22 cellular contexts compared by ENCODE assay signal in genomic region chr4:3246458-3247398, GRCh38. TPM values are rescaled to one million over a fixed set of nuclear protein-coding genes. Genes with fewer than 3 reads are reported as not detected.
DNase-seq lines count a peak whose midpoint lies in the region; ATAC-seq, FAIRE-seq and TF ChIP-seq lines count a peak whose summit lies in the region.
"Had no signal": no experiment of that assay in that cellular context is flagged by ENCODE, and none has a peak within 500 bp of the region (broad histone marks: within the 10 kb centered on the region; RNA-seq: fewer than 3 reads in every experiment).

No MANE protein-coding gene starts in this region.

- H4K8ac ChIP-seq in neuronal stem cell (ENCODE audit: low read depth, low read length) = no peak overlapping the region

- peak overlapping the region; percentile 25 for H3K27ac Mint-ChIP-seq in activated CD4-positive, alpha-beta T cell treated with anti-CD3 and anti-CD28 coated beads, Interleukin-2, amount 10 ng/mL, durations not matched to agents 7 days and 5 days
- H3K27ac Mint-ChIP-seq in activated CD4-positive, alpha-beta T cell treated with anti-CD3 and anti-CD28 coated beads, Interleukin-2, amount 10 ng/mL, durations not matched to agents 24 days and 14 days = no peak overlapping the region
- H3K27ac Mint-ChIP-seq in dendritic cell treated with granulocyte-macrophage colony-stimulating factor and Interleukin-4, amounts not matched to agents 40 ng/mL and 50 ng/mL, for 4 days = peak overlapping the region; percentile 50
- no peak overlapping the region for H3K27ac Mint-ChIP-seq in CD4-positive, alpha-beta T cell
- H3K27ac Mint-ChIP-seq: activated B cell treated with CpG ODN at 0.5 μM for 24 hours, T-cell had no signal

- no peak for FAIRE-seq in RCC 7860 (lab: Jason Lieb, UNC)
- FAIRE-seq: keratinocyte had no signal

- no peak overlapping the region for H3K14ac ChIP-seq in neuronal stem cell (ENCODE audit: low read length)

- no peak overlapping the region for H2BK12ac ChIP-seq in neuronal stem cell (ENCODE audit: low read length)

- WGBS in neuronal stem cell (ENCODE audit: extremely low coverage in 2 of 2, insufficient read length in 2 of 2, insufficient replicate concordance in 1 of 2), 2 donors = no CpG with 5 or more reads among the region's 16 CpGs

- H3K4me3 ChIP-seq in LNCaP clone FGC (ENCODE audit: low read depth, low read length) (no peak overlapping the region), neuronal stem cell (ENCODE audit: low read length in 2 of 2) (no peak overlapping the region)
- H3K4me3 ChIP-seq: ascending aorta, esophagus squamous epithelium, tibial nerve had no signal

- H3K18ac ChIP-seq in neuronal stem cell (ENCODE audit: low read length) = peak overlapping the region; percentile 66

- H3K27me3 Mint-ChIP-seq in activated CD4-positive, alpha-beta T cell treated with anti-CD3 and anti-CD28 coated beads, Interleukin-2, amount 10 ng/mL, durations not matched to agents 7 days and 5 days = no peaks in the 10 kb centered on the region
- no peaks in the 10 kb centered on the region for H3K27me3 Mint-ChIP-seq in activated CD4-positive, alpha-beta T cell treated with anti-CD3 and anti-CD28 coated beads, Interleukin-2, amount 10 ng/mL, durations not matched to agents 24 days and 14 days
- no peaks in the 10 kb centered on the region for H3K27me3 Mint-ChIP-seq in dendritic cell treated with granulocyte-macrophage colony-stimulating factor and Interleukin-4, amounts not matched to agents 40 ng/mL and 50 ng/mL, for 4 days
- H3K27me3 Mint-ChIP-seq in CD4-positive, alpha-beta T cell = no peaks in the 10 kb centered on the region
- H3K27me3 Mint-ChIP-seq: activated B cell treated with CpG ODN at 0.5 μM for 24 hours, T-cell had no signal

- H3K36me3 Mint-ChIP-seq in activated CD4-positive, alpha-beta T cell treated with anti-CD3 and anti-CD28 coated beads, Interleukin-2, amount 10 ng/mL, durations not matched to agents 7 days and 5 days (ENCODE audit: low read depth) = peaks cover 1% of the 10 kb centered on the region
- H3K36me3 Mint-ChIP-seq in activated CD4-positive, alpha-beta T cell treated with anti-CD3 and anti-CD28 coated beads, Interleukin-2, amount 10 ng/mL, durations not matched to agents 24 days and 14 days (ENCODE audit: low read depth) = no peaks in the 10 kb centered on the region
- peaks cover 53% of the 10 kb centered on the region for H3K36me3 Mint-ChIP-seq in dendritic cell treated with granulocyte-macrophage colony-stimulating factor and Interleukin-4, amounts not matched to agents 40 ng/mL and 50 ng/mL, for 4 days (ENCODE audit: low read depth)
- H3K36me3 Mint-ChIP-seq in CD4-positive, alpha-beta T cell (ENCODE audit: low read depth) = peaks cover 5% of the 10 kb centered on the region
- H3K36me3 Mint-ChIP-seq: T-cell had no signal

- H3K4me3 Mint-ChIP-seq in activated CD4-positive, alpha-beta T cell treated with anti-CD3 and anti-CD28 coated beads, Interleukin-2, amount 10 ng/mL, durations not matched to agents 7 days and 5 days = no peak overlapping the region
- no peak overlapping the region for H3K4me3 Mint-ChIP-seq in activated CD4-positive, alpha-beta T cell treated with anti-CD3 and anti-CD28 coated beads, Interleukin-2, amount 10 ng/mL, durations not matched to agents 24 days and 14 days
- H3K4me3 Mint-ChIP-seq in dendritic cell treated with granulocyte-macrophage colony-stimulating factor and Interleukin-4, amounts not matched to agents 40 ng/mL and 50 ng/mL, for 4 days = no peak overlapping the region
- H3K4me3 Mint-ChIP-seq in CD4-positive, alpha-beta T cell = no peak overlapping the region
- H3K4me3 Mint-ChIP-seq: activated B cell treated with CpG ODN at 0.5 μM for 24 hours, T-cell had no signal

- POLR2A ChIA-PET in activated CD4-positive, alpha-beta T cell treated with anti-CD3 and anti-CD28 coated beads, Interleukin-2, amount 10 ng/mL, durations not matched to agents 7 days and 5 days (lab: Charles Lee) = no interaction called here
- POLR2A ChIA-PET in CD4-positive, alpha-beta T cell (lab: Charles Lee) = no interaction called here

- no peak overlapping the region for H3K9ac ChIP-seq in neuronal stem cell (ENCODE audit: low read depth, low read length, poor library complexity)
- H3K9ac ChIP-seq: KMS-11 had no signal

- peak overlapping the region; percentile 48 for H2BK5ac ChIP-seq in neuronal stem cell (ENCODE audit: low read length)

- peak overlapping the region; percentile 87 for H2AK5ac ChIP-seq in neuronal stem cell (ENCODE audit: low read depth, low read length)

- CTCF ChIA-PET in activated CD4-positive, alpha-beta T cell treated with anti-CD3 and anti-CD28 coated beads, Interleukin-2, amount 10 ng/mL, durations not matched to agents 7 days and 5 days (lab: Charles Lee) = interaction anchor here (1.2 to 2.3 kb wide), 2 partner anchors 10 to 22 kb away, joined by 4 to 7 read pairs; no protein-coding TSS in a partner anchor
- CTCF ChIA-PET in CD4-positive, alpha-beta T cell (lab: Charles Lee) = interaction anchor here (0.6 kb wide), 1 partner anchor 620 kb away, joined by 3 read pairs; no protein-coding TSS in a partner anchor

- no peak overlapping the region for H3K27ac ChIP-seq in neuronal stem cell (replicated peaks; ENCODE audit: low read length)
- no peak overlapping the region for H3K27ac ChIP-seq in CD4-positive, alpha-beta T cell (ENCODE audit: low read depth, low read length)
- H3K27ac ChIP-seq: ascending aorta, esophagus squamous epithelium, KMS-11, tibial nerve had no signal

- ATAC-seq in GM21526 (IDR thresholded peaks at IDR 0.05; ENCODE audit: low FRiP score, unreplicated experiment) = no peak
- ATAC-seq in CD4-positive, alpha-beta T cell (ENCODE audit: poor library complexity) = no peak
- ATAC-seq: T-cell had no signal

- no peaks in the 10 kb centered on the region for H3K9me3 Mint-ChIP-seq in activated CD4-positive, alpha-beta T cell treated with anti-CD3 and anti-CD28 coated beads, Interleukin-2, amount 10 ng/mL, durations not matched to agents 7 days and 5 days
- no peaks in the 10 kb centered on the region for H3K9me3 Mint-ChIP-seq in activated CD4-positive, alpha-beta T cell treated with anti-CD3 and anti-CD28 coated beads, Interleukin-2, amount 10 ng/mL, durations not matched to agents 24 days and 14 days
- no peaks in the 10 kb centered on the region for H3K9me3 Mint-ChIP-seq in dendritic cell treated with granulocyte-macrophage colony-stimulating factor and Interleukin-4, amounts not matched to agents 40 ng/mL and 50 ng/mL, for 4 days
- H3K9me3 Mint-ChIP-seq in CD4-positive, alpha-beta T cell = no peaks in the 10 kb centered on the region
- H3K9me3 Mint-ChIP-seq: activated B cell treated with CpG ODN at 0.5 μM for 24 hours, T-cell had no signal

- peak overlapping the region; percentile 89 for H3K23ac ChIP-seq in neuronal stem cell (ENCODE audit: low read depth, low read length, poor library complexity)

- H3K27me3 ChIP-seq in neuronal stem cell (ENCODE audit: control insufficient read depth in 3 of 3, insufficient read depth in 3 of 3, low read depth in 1 of 3, low read length in 3 of 3) = no peaks in the 10 kb centered on the region
- no peaks in the 10 kb centered on the region for H3K27me3 ChIP-seq in CD4-positive, alpha-beta T cell (ENCODE audit: control insufficient read depth, insufficient read depth, low read length)
- H3K27me3 ChIP-seq: ascending aorta, esophagus squamous epithelium, tibial nerve had no signal

- H4K91ac ChIP-seq in neuronal stem cell (ENCODE audit: low read depth, low read length, poor library complexity) = no peak overlapping the region

- H2AFZ ChIP-seq in neuronal stem cell (ENCODE audit: low read length) = no peak overlapping the region

- H3K4ac ChIP-seq in neuronal stem cell (ENCODE audit: low read length) = peak overlapping the region; percentile 10

- no peak overlapping the region for H3K4me2 ChIP-seq in neuronal stem cell (ENCODE audit: insufficient read depth, low read length, poor library complexity, severe bottlenecking)
- H3K4me2 ChIP-seq: KMS-11 had no signal

- H3K4me1 ChIP-seq in neuronal stem cell (ENCODE audit: control insufficient read depth in 2 of 2, insufficient read depth in 1 of 2, low read depth in 1 of 2, low read length in 2 of 2) = peaks cover 0 to 12% of the 10 kb centered on the region in 2 donors
- H3K4me1 ChIP-seq: ascending aorta had no signal

- no peak overlapping the region for H2BK120ac ChIP-seq in neuronal stem cell (ENCODE audit: low read depth, low read length)

- TF ChIP-seq CTCF in LNCaP clone FGC (IDR thresholded peaks at IDR 0.05; ENCODE audit: control insufficient read depth, extremely low read depth, insufficient read depth) = peak; percentile 14; the same call in 1 of the 2 replicates
- TF ChIP-seq CTCF in CD4-positive, alpha-beta T cell (IDR thresholded peaks at IDR 0.05) = no peak

- no peak for DNase-seq in activated CD4-positive, alpha-beta T cell treated with anti-CD3 and anti-CD28 coated beads, Interleukin-2, amount 10 ng/mL, durations not matched to agents 7 days and 5 days
- no peak for DNase-seq in activated CD4-positive, alpha-beta T cell treated with anti-CD3 and anti-CD28 coated beads, Interleukin-2, amount 10 ng/mL, durations not matched to agents 24 days and 14 days
- no peak for DNase-seq in LNCaP clone FGC (ENCODE audit: low read depth)
- DNase-seq in neuronal stem cell (ENCODE audit: low spot score) = no peak
- no peak for DNase-seq in CD4-positive, alpha-beta T cell
- DNase-seq in RCC 7860 (ENCODE audit: low spot score) = no peak
- DNase-seq: activated B cell treated with CpG ODN at 0.5 μM for 24 hours; COR-L47; dermis blood vessel endothelial cell; esophagus squamous epithelium; GDM1; midbrain; NCI-H1436 treated with DMSO at 0.1 percent for 48 hours; NCI-H446 treated with DMSO at 0.1 percent for 48 hours; stimulated activated CD4-positive, alpha-beta T cell treated with anti-CD3 and anti-CD28 coated beads, Interleukin-4, amount 100 ng/mL, for 24 hours; T-cell had no signal

- intact Hi-C loops in activated CD4-positive, alpha-beta T cell treated with anti-CD3 and anti-CD28 coated beads, Interleukin-2, amount 10 ng/mL, durations not matched to agents 24 days and 14 days (cut with micrococcal nuclease) = no loop called here
- intact Hi-C loops in dendritic cell treated with granulocyte-macrophage colony-stimulating factor and Interleukin-4, amounts not matched to agents 40 ng/mL and 50 ng/mL, for 4 days (cut with micrococcal nuclease) = no loop called here
- intact Hi-C loops in CD4-positive, alpha-beta T cell (cut with DNase I, micrococcal nuclease) = no loop called here

- peaks cover 2 to 24% of the 10 kb centered on the region in 2 donors for H3K36me3 ChIP-seq in neuronal stem cell (replicated peaks in 1 of 2; ENCODE audit: control insufficient read depth in 2 of 2, insufficient read depth in 2 of 2, low read length in 2 of 2)
- H3K36me3 ChIP-seq: ascending aorta had no signal

- no peaks in the 10 kb centered on the region for H3K9me3 ChIP-seq in neuronal stem cell (replicated peaks in 1 of 2; ENCODE audit: control insufficient read depth in 2 of 2, insufficient read depth in 1 of 2, low read depth in 1 of 2, low read length in 2 of 2)
- H3K9me3 ChIP-seq in CD4-positive, alpha-beta T cell (ENCODE audit: control insufficient read depth, low read length) = no peaks in the 10 kb centered on the region
- H3K9me3 ChIP-seq: ascending aorta, esophagus squamous epithelium, tibial nerve had no signal

- peaks cover 4% of the 10 kb centered on the region for H3K79me1 ChIP-seq in neuronal stem cell (ENCODE audit: low read depth, low read length)

- H3K4me1 Mint-ChIP-seq in activated CD4-positive, alpha-beta T cell treated with anti-CD3 and anti-CD28 coated beads, Interleukin-2, amount 10 ng/mL, durations not matched to agents 7 days and 5 days = peaks cover 19% of the 10 kb centered on the region
- peaks cover 10% of the 10 kb centered on the region for H3K4me1 Mint-ChIP-seq in activated CD4-positive, alpha-beta T cell treated with anti-CD3 and anti-CD28 coated beads, Interleukin-2, amount 10 ng/mL, durations not matched to agents 24 days and 14 days
- peaks cover 6% of the 10 kb centered on the region for H3K4me1 Mint-ChIP-seq in dendritic cell treated with granulocyte-macrophage colony-stimulating factor and Interleukin-4, amounts not matched to agents 40 ng/mL and 50 ng/mL, for 4 days (ENCODE audit: low read depth)
- H3K4me1 Mint-ChIP-seq in CD4-positive, alpha-beta T cell (ENCODE audit: low read depth) = peaks cover 18% of the 10 kb centered on the region

- no peak overlapping the region for H2BK15ac ChIP-seq in neuronal stem cell (ENCODE audit: low read length)

RNA-seq across cellular contexts. Expression of gene MSANTD1, which starts 2.2 kb away (rescaled TPM):
- total RNA-seq in activated CD4-positive, alpha-beta T cell treated with anti-CD3 and anti-CD28 coated beads, Interleukin-2, amount 10 ng/mL, durations not matched to agents 7 days and 5 days = under 1 TPM; 0.87 to 0.94 TPM
- 0.62 and 0.70 TPM in 2 replicates for total RNA-seq in activated CD4-positive, alpha-beta T cell treated with anti-CD3 and anti-CD28 coated beads, Interleukin-2, amount 10 ng/mL, durations not matched to agents 24 days and 14 days
- 0.13 TPM for polyA plus RNA-seq in neuronal stem cell (2013, experiment 1 of 2)
- polyA plus RNA-seq in neuronal stem cell (2013, experiment 2 of 2) = 0.12 TPM
- under 1 TPM; 0.67 to 0.74 TPM for total RNA-seq in CD4-positive, alpha-beta T cell
- total RNA-seq: ascending aorta had no signal
- polyA plus RNA-seq: keratinocyte had no signal

RNA-seq across cellular contexts. Expression of gene RGS12, which starts 46.1 kb away (rescaled TPM):
- 10 to 100 TPM in 1 of 2 experiments, 1 to 10 TPM in 1; 9.7 to 10.9 TPM for total RNA-seq in activated CD4-positive, alpha-beta T cell treated with anti-CD3 and anti-CD28 coated beads, Interleukin-2, amount 10 ng/mL, durations not matched to agents 7 days and 5 days
- 3.3 and 3.7 TPM in 2 replicates for total RNA-seq in activated CD4-positive, alpha-beta T cell treated with anti-CD3 and anti-CD28 coated beads, Interleukin-2, amount 10 ng/mL, durations not matched to agents 24 days and 14 days
- polyA plus RNA-seq in neuronal stem cell (2013, experiment 1 of 2) = 26.5 TPM
- 27.6 TPM for polyA plus RNA-seq in neuronal stem cell (2013, experiment 2 of 2)
- total RNA-seq in CD4-positive, alpha-beta T cell = 10 to 100 TPM; 14.1 to 16.9 TPM

Comparison
In these comparisons a context has a peak if more than half of its experiments do, and no peak if none do; other contexts are left out.
1. H3K27ac Mint-ChIP-seq: peak in activated CD4-positive, alpha-beta T cell treated with anti-CD3 and anti-CD28 coated beads, Interleukin-2, amount 10 ng/mL, durations not matched to agents 7 days and 5 days (single experiment) and dendritic cell treated with granulocyte-macrophage colony-stimulating factor and Interleukin-4, amounts not matched to agents 40 ng/mL and 50 ng/mL, for 4 days (single experiment); none in activated CD4-positive, alpha-beta T cell treated with anti-CD3 and anti-CD28 coated beads, Interleukin-2, amount 10 ng/mL, durations not matched to agents 24 days and 14 days (single experiment) and CD4-positive, alpha-beta T cell (single experiment).